Comparison of ENCODE assay signal across 9 cellular contexts in genomic region chr20:51700809-51701285, GRCh38.
DNase-seq lines count a peak whose midpoint lies in the region; ATAC-seq, FAIRE-seq and TF ChIP-seq lines count a peak whose summit lies in the region.
"Had no signal": no experiment of that assay in that cellular context is flagged by ENCODE, and none has a peak within 500 bp of the region (broad histone marks: within the 10 kb centered on the region; RNA-seq: fewer than 3 reads in every experiment).

No MANE protein-coding gene starts in this region.

- H2BK20ac ChIP-seq in H1 (ENCODE audit: low read length), result no peak overlapping the region

- TF ChIP-seq RAD21 in H1 (IDR thresholded peaks at IDR 0.05 in 1 of 2, conservative IDR thresholded peaks at IDR 0.05 in 1 of 2; ENCODE audit: low read depth in 2 of 2, low read length in 2 of 2) (peak; percentile 56 to 71), neural cell (conservative IDR thresholded peaks at IDR 0.05) (no peak)

- H2BK12ac ChIP-seq in H1 (ENCODE audit: low read depth, low read length), result no peak overlapping the region

- H3K79me2 ChIP-seq in H1 (ENCODE audit: control insufficient read depth in 1 of 2, insufficient read depth in 2 of 2, low read length in 2 of 2) (no peaks in the 10 kb centered on the region), neural cell (replicated peaks; ENCODE audit: insufficient read depth, low read length) (no peaks in the 10 kb centered on the region)

- H3K27ac ChIP-seq in H1 (ENCODE audit: low read depth, low read length), result no peak overlapping the region
- no peak overlapping the region for H3K27ac ChIP-seq in neural cell (ENCODE audit: low read length)

- no peaks in the 10 kb centered on the region for H3K9me2 ChIP-seq in neural cell (ENCODE audit: insufficient read depth, low read length)

- H3K23ac ChIP-seq in H1 (ENCODE audit: insufficient read length), result no peak overlapping the region

- H3K9ac ChIP-seq in H1 (replicated peaks in 1 of 4; ENCODE audit: extremely low read depth in 1 of 4, low read depth in 3 of 4, low read length in 3 of 4), result no peak overlapping the region
- no peak overlapping the region for H3K9ac ChIP-seq in neural cell (ENCODE audit: low read length)

- H2AFZ ChIP-seq in H1 (ENCODE audit: low read length) (no peak overlapping the region), neural cell (ENCODE audit: low read depth, low read length) (no peak overlapping the region)

- H3K4me2 ChIP-seq in H1 (ENCODE audit: insufficient read depth in 1 of 2, low read depth in 2 of 2, low read length in 2 of 2) (no peak overlapping the region), neural cell (ENCODE audit: low read length) (no peak overlapping the region)

- FAIRE-seq in H1 (lab: Jason Lieb, UNC), result peak; percentile 58
- FAIRE-seq: colon had no signal

- H2AK5ac ChIP-seq in H1 (ENCODE audit: low read depth, low read length), result no peak overlapping the region

- H3F3A ChIP-seq in neural cell (ENCODE audit: insufficient read depth, low read length, poor library complexity, severe bottlenecking), result no peaks in the 10 kb centered on the region

- H3K9me3 ChIP-seq in H1 (ENCODE audit: insufficient read depth in 2 of 2, low read depth in 1 of 2, low read length in 1 of 2), result no peaks in the 10 kb centered on the region
- H3K9me3 ChIP-seq in neural cell (ENCODE audit: low read length), result no peaks in the 10 kb centered on the region

- H3K4ac ChIP-seq in H1 (replicated peaks; ENCODE audit: insufficient read length, low read depth, low read length), result no peak overlapping the region

- POLR2A ChIA-PET in H1 (lab: Charles Lee; ENCODE audit: partially characterized antibody), result interaction anchor here (0.6 to 1.3 kb wide), 4 partner anchors 11 to 83 kb away, joined by 3 to 5 read pairs (median 4); no protein-coding TSS in a partner anchor

- no peak overlapping the region for H3K18ac ChIP-seq in H1 (ENCODE audit: extremely low read depth, low read length)

- H2BK120ac ChIP-seq in H1 (replicated peaks; ENCODE audit: low read depth, low read length), result no peak overlapping the region

- H3K36me3 ChIP-seq in H1 (ENCODE audit: control insufficient read depth in 2 of 4, insufficient read depth in 4 of 4, low read length in 3 of 4), result no peaks in the 10 kb centered on the region
- H3K36me3 ChIP-seq in neural cell (ENCODE audit: insufficient read depth, low read length), result no peaks in the 10 kb centered on the region

- H3K4me3 ChIP-seq in GM12864 (ENCODE audit: low read depth, low read length) (no peak overlapping the region), H1 (ENCODE audit: extremely low read depth in 1 of 4, insufficient read depth in 2 of 4, low read depth in 3 of 4, low read length in 4 of 4) (no peak overlapping the region), neural cell (ENCODE audit: low read length) (no peak overlapping the region)

- no peak overlapping the region for H2BK5ac ChIP-seq in H1 (ENCODE audit: low read depth, low read length)

- no peak overlapping the region for H4K8ac ChIP-seq in H1 (ENCODE audit: extremely low read depth, insufficient read depth, low read length)

- H3K23me2 ChIP-seq in H1 (ENCODE audit: low read depth, low read length), result no peaks in the 10 kb centered on the region

- no peak overlapping the region for H2BK15ac ChIP-seq in H1 (ENCODE audit: low read length)

- H3K27me3 ChIP-seq in H1 (replicated peaks in 1 of 4; ENCODE audit: control insufficient read depth in 3 of 4, extremely low read depth in 1 of 4, insufficient read depth in 3 of 4, low read length in 3 of 4) (no peaks in the 10 kb centered on the region), neural cell (ENCODE audit: insufficient read depth, low read depth, low read length) (no peaks in the 10 kb centered on the region)

- peaks cover 11 to 29% (median 23%) of the 10 kb centered on the region in 4 experiments for H3K4me1 ChIP-seq in H1 (replicated peaks in 1 of 4; ENCODE audit: control insufficient read depth in 3 of 4, insufficient read depth in 4 of 4, low read length in 3 of 4)

- no peak for TF ChIP-seq POLR2A in H1 (IDR thresholded peaks at IDR 0.05; ENCODE audit: control extremely low read depth in 1 of 2, low read depth in 2 of 2, low read length in 2 of 2)

- no peak overlapping the region for H4K91ac ChIP-seq in H1 (replicated peaks; ENCODE audit: insufficient read length, low read length)

- TF ChIP-seq CTCF in GM12864 (IDR thresholded peaks at IDR 0.05; ENCODE audit: low read depth, low read length, missing control alignments), result peak; percentile 85
- TF ChIP-seq CTCF in H1 (IDR thresholded peaks at IDR 0.05; ENCODE audit: control extremely low read depth in 1 of 3, insufficient read depth in 1 of 3, low read depth in 1 of 3, low read length in 3 of 3), result peak in 2 of 3 experiments; percentile 49 to 80; a peak in 2 of 4 replicates
- peak; percentile 56 for TF ChIP-seq CTCF in neural cell (IDR thresholded peaks at IDR 0.05; ENCODE audit: poor library complexity, severe bottlenecking)

- DNase-seq in A172 (ENCODE audit: low spot score) (peak; percentile 40), GM12864 (ENCODE audit: low read depth) (no peak), NCI-H446 treated with DMSO at 0.1 percent for 48 hours (lab: John Stamatoyannopoulos, UW) (peak; percentile 31), H1 (ENCODE audit: low read depth in 1 of 2, low spot score in 2 of 2) (no peak)
- DNase-seq in effector CD4-positive, alpha-beta T cell, result no peak

- H3K56ac ChIP-seq in H1 (replicated peaks; ENCODE audit: insufficient read length, low read depth, low read length), result no peak overlapping the region

- ATAC-seq in GM21528 (IDR thresholded peaks at IDR 0.05; ENCODE audit: low FRiP score, unreplicated experiment) (no peak), GM21526 (IDR thresholded peaks at IDR 0.05; ENCODE audit: low FRiP score, unreplicated experiment) (no peak)

- H3K79me1 ChIP-seq in H1 (ENCODE audit: low read depth, low read length), result no peaks in the 10 kb centered on the region

- 48% methylated on average over 10 of the region's 10 CpGs; no CpG with 5 or more reads in 1 of the 2 experiments for WGBS in H1 (ENCODE audit: extremely low coverage in 1 of 2, insufficient coverage in 1 of 2, insufficient read length in 1 of 2, insufficient replicate concordance in 2 of 2, low coverage in 1 of 2, low lambda C conversion rate in 2 of 2, missing lambda C conversion rate in 1 of 2), 2 experiments

- no peaks in the 10 kb centered on the region for H4K20me1 ChIP-seq in H1 (replicated peaks in 1 of 2; ENCODE audit: control insufficient read depth in 1 of 2, insufficient read depth in 2 of 2, low read length in 2 of 2)
- no peaks in the 10 kb centered on the region for H4K20me1 ChIP-seq in neural cell (ENCODE audit: insufficient read depth)

- TF ChIP-seq EP300 in H1 (IDR thresholded peaks at IDR 0.05; ENCODE audit: borderline replicate concordance in 1 of 2, low read depth in 2 of 2, low read length in 2 of 2), result no peak
- no peak for TF ChIP-seq EP300 in neural cell (conservative IDR thresholded peaks at IDR 0.05; ENCODE audit: poor library complexity, severe bottlenecking)

- H3K14ac ChIP-seq in H1 (ENCODE audit: insufficient read length), result no peak overlapping the region

- no peak overlapping the region for H4K5ac ChIP-seq in H1 (ENCODE audit: insufficient read length, low read depth, low read length)

- CTCF ChIA-PET in H1 (lab: Charles Lee; ENCODE audit: partially characterized antibody), result interaction anchor here (0.6 to 2.6 kb wide), 49 partner anchors 8 to 708 kb away, joined by 3 to 16 read pairs (median 4); no protein-coding TSS in a partner anchor

TF ChIP-seq in H1, 55 proteins besides CTCF, POLR2A, EP300 and RAD21 (continues in another document):
- no peak for TF ChIP-seq MAFK (IDR thresholded peaks at IDR 0.05; ENCODE audit: low read depth, low read length)
- no peak for TF ChIP-seq NANOG (IDR thresholded peaks at IDR 0.05; ENCODE audit: insufficient read depth, low read depth, low read length, poor library complexity, severe bottlenecking)
- no peak for TF ChIP-seq BACH1 (IDR thresholded peaks at IDR 0.05; ENCODE audit: low read length)
- no peak for TF ChIP-seq SAP30 (IDR thresholded peaks at IDR 0.05; ENCODE audit: insufficient read depth, insufficient replicate concordance, low read length)
- no peak for TF ChIP-seq BRCA1 (IDR thresholded peaks at IDR 0.05; ENCODE audit: low read depth, low read length)
- TF ChIP-seq SP1 (IDR thresholded peaks at IDR 0.05; ENCODE audit: low read depth, low read length), result no peak
- TF ChIP-seq, protein P1, sequence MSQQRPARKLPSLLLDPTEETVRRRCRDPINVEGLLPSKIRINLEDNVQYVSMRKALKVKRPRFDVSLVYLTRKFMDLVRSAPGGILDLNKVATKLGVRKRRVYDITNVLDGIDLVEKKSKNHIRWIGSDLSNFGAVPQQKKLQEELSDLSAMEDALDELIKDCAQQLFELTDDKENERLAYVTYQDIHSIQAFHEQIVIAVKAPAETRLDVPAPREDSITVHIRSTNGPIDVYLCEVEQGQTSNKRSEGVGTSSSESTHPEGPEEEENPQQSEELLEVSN (IDR thresholded peaks at IDR 0.05), result no peak
- no peak for TF ChIP-seq YY1 (IDR thresholded peaks at IDR 0.05; ENCODE audit: low read depth, low read length)
- no peak for TF ChIP-seq FOSL1 (IDR thresholded peaks at IDR 0.05; ENCODE audit: insufficient read depth, low read depth, low read length)
- no peak for TF ChIP-seq TAF7 (optimal IDR thresholded peaks at IDR 0.05; ENCODE audit: borderline replicate concordance, low read depth, low read length)

TF ChIP-seq in neural cell, 6 proteins besides CTCF, POLR2A, EP300 and RAD21:
- TF ChIP-seq EZH2 (IDR thresholded peaks at IDR 0.05; ENCODE audit: borderline replicate concordance, insufficient read depth, low read length, poor library complexity, severe bottlenecking), result no peak
- TF ChIP-seq SMC3 (conservative IDR thresholded peaks at IDR 0.05; ENCODE audit: poor library complexity), result peak; percentile 50
- TF ChIP-seq TAF1 (IDR thresholded peaks at IDR 0.05; ENCODE audit: low read depth), result no peak
- TF ChIP-seq MXI1 (conservative IDR thresholded peaks at IDR 0.05; ENCODE audit: poor library complexity, severe bottlenecking), result no peak
- no peak for TF ChIP-seq POLR2AphosphoS5 (IDR thresholded peaks at IDR 0.05)

Comparison
In these comparisons a context has a peak if more than half of its experiments do, and no peak if none do; other contexts are left out.
1. DNase-seq: peak in A172 (single experiment) and NCI-H446 treated with DMSO at 0.1 percent for 48 hours (single experiment); none in GM12864 (single experiment), H1 (0 of 2) and effector CD4-positive, alpha-beta T cell (single experiment).
2. Peak in every context shown above with its lines, with median percentiles within 50 percentile points of each other: CTCF ChIP-seq.